ENCODE assay signal across 8 cellular contexts in the genomic region with DNA sequence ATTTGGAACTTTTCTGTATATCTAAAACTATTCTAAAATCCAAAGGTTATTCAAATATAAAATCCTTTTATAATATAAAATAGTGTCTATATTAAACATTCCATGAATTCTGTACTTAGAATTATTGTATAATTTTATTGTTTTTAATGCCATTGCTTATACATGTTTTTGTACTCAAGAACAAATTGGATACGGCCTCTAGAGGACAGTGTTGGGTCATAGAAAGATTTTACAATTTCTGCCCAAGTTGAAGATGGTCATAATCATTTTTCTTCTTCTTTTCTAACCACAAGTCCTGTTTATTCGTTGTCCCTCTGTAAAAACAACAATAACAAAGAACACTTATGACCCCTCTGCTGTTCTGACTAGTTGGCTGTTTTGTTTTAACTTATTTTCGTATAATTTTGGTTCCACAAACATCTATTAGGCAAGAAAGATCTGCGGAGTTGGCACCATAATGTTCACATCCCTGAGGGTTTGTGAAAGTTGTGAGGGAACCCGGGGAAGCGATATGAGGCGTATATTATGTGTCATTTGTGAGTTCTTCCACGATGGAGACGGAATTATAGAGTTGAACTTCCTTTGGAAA.
A peak's percentile ranks its signal among the peaks of the same experiment; 100 is the strongest.
DNase-seq lines count a peak whose midpoint lies in the region; ATAC-seq, FAIRE-seq and TF ChIP-seq lines count a peak whose summit lies in the region.

No MANE protein-coding gene starts in this region.

- H3K4me1 ChIP-seq in MM.1S (ENCODE audit: low read length) (no peaks in the 10 kb centered on the region), GM12878 (ENCODE audit: control insufficient read depth, insufficient read depth, low read length) (no peaks in the 10 kb centered on the region), mesendoderm (ENCODE audit: control insufficient read depth, low read depth, low read length) (no peaks in the 10 kb centered on the region)
- H3K4me1 ChIP-seq in CD8-positive, alpha-beta memory T cell (ENCODE audit: insufficient read depth, low read length), result no peaks in the 10 kb centered on the region

- TF ChIP-seq RAD21 in GM12878 (IDR thresholded peaks at IDR 0.05; ENCODE audit: insufficient read depth, low read depth, low read length), result peak; percentile 65

- H2BK120ac ChIP-seq in mesendoderm (ENCODE audit: low read depth, low read length), result peak overlapping the region; percentile 73

- H3K56ac ChIP-seq in mesendoderm (ENCODE audit: low read length), result no peak overlapping the region

- H3K9ac ChIP-seq in MM.1S (ENCODE audit: low read length), result no peak overlapping the region
- H3K9ac ChIP-seq in GM12878 (ENCODE audit: control insufficient read depth, insufficient read depth, low read length), result no peak overlapping the region
- H3K9ac ChIP-seq in mesendoderm (ENCODE audit: low read length), result no peak overlapping the region

- H3K4ac ChIP-seq in mesendoderm (ENCODE audit: low read depth, low read length), result peak overlapping the region; percentile 4

- DNase-seq in EL, result peak; percentile 53
- DNase-seq in MM.1S, result peak; percentile 32
- no peak for DNase-seq in GM12878 (ENCODE audit: low read depth, low spot score)
- DNase-seq in mesendoderm, result no peak
- DNase-seq in mesothelial cell of epicardium (ENCODE audit: low spot score in 2 of 2, unreplicated experiment in 2 of 2), result no peak
- DNase-seq in activated T-cell treated with anti-CD3 and anti-CD28 coated beads, Interleukin-2, amount 50 U/mL, for 1 hour, result no peak
- DNase-seq in CD8-positive, alpha-beta memory T cell, result no peak

- peaks cover 6% of the 10 kb centered on the region for H3K36me3 Mint-ChIP-seq in mesothelial cell of epicardium
- no peaks in the 10 kb centered on the region for H3K36me3 Mint-ChIP-seq in CD8-positive, alpha-beta memory T cell

- H2BK15ac ChIP-seq in mesendoderm (replicated peaks; ENCODE audit: low read depth), result no peak overlapping the region

- H3K9me3 ChIP-seq in MM.1S (replicated peaks; ENCODE audit: insufficient read depth, low read length) (no peaks in the 10 kb centered on the region), GM12878 (replicated peaks; ENCODE audit: control insufficient read depth, insufficient read depth, low read length) (no peaks in the 10 kb centered on the region)
- H3K9me3 ChIP-seq in CD8-positive, alpha-beta memory T cell (ENCODE audit: low read length), result no peaks in the 10 kb centered on the region

- FAIRE-seq in GM12878 (lab: Jason Lieb, UNC), result no peak

- no peaks in the 10 kb centered on the region for H3F3A ChIP-seq in MM.1S (ENCODE audit: insufficient read depth, low read length)

- no peaks in the 10 kb centered on the region for H3K79me2 ChIP-seq in MM.1S (ENCODE audit: low read length)
- no peaks in the 10 kb centered on the region for H3K79me2 ChIP-seq in GM12878 (ENCODE audit: control insufficient read depth, insufficient read depth, low read length)
- H3K79me2 ChIP-seq in mesendoderm (ENCODE audit: control insufficient read depth, insufficient read depth, low read length), result no peaks in the 10 kb centered on the region

- no peak for TF ChIP-seq EP300 in GM12878 (IDR thresholded peaks at IDR 0.05; ENCODE audit: borderline replicate concordance in 1 of 2, control insufficient read depth in 1 of 2, low read depth in 2 of 2, low read length in 2 of 2)

- H3K27me3 ChIP-seq in MM.1S (replicated peaks; ENCODE audit: insufficient read depth, low read length) (no peaks in the 10 kb centered on the region), GM12878 (replicated peaks in 1 of 2; ENCODE audit: control insufficient read depth in 2 of 2, insufficient read depth in 2 of 2, low read length in 1 of 2) (no peaks in the 10 kb centered on the region; a peak in 1 of 4 replicates), mesendoderm (ENCODE audit: insufficient read depth, low read length, poor library complexity) (no peaks in the 10 kb centered on the region)
- H3K27me3 ChIP-seq in CD8-positive, alpha-beta memory T cell (ENCODE audit: insufficient read depth, low read length, poor library complexity, severe bottlenecking), result peaks cover 3% of the 10 kb centered on the region

- RAD21 ChIA-PET in GM12878 (lab: Charles Lee; ENCODE audit: unreplicated experiment), result interaction anchor here (0.9 kb wide), 1 partner anchor 810 kb away, joined by 3 read pairs; no protein-coding TSS in a partner anchor

- H3K4me3 Mint-ChIP-seq in mesothelial cell of epicardium, result no peak overlapping the region
- H3K4me3 Mint-ChIP-seq in CD8-positive, alpha-beta memory T cell, result no peak overlapping the region

- H4K8ac ChIP-seq in mesendoderm (ENCODE audit: low read depth, low read length), result no peak overlapping the region

- WGBS in GM12878 (ENCODE audit: insufficient coverage, insufficient replicate concordance, low lambda C conversion rate, missing lambda C conversion rate), result 12% methylated on average over 9 of the region's 9 CpGs
- no CpG with 5 or more reads among the region's 9 CpGs for WGBS in mesendoderm (ENCODE audit: extremely low coverage, insufficient coverage, low lambda C conversion rate)

- SMC1A ChIA-PET in GM12878 (lab: Charles Lee; ENCODE audit: uncharacterized antibody, unreplicated experiment), result interaction anchor here (0.6 kb wide), 1 partner anchor 92 kb away, joined by 3 read pairs; no protein-coding TSS in a partner anchor

- peaks cover 13% of the 10 kb centered on the region for H3K9me3 Mint-ChIP-seq in mesothelial cell of epicardium
- H3K9me3 Mint-ChIP-seq in CD8-positive, alpha-beta memory T cell, result no peaks in the 10 kb centered on the region

- in situ Hi-C loops in GM12878 (cut with MboI), result loop anchor here (10.0 kb wide), 1 partner anchor 926 kb away; no protein-coding TSS in a partner anchor

- H2AK5ac ChIP-seq in mesendoderm (ENCODE audit: low read length), result no peak overlapping the region

- no peak overlapping the region for H3K27ac Mint-ChIP-seq in mesothelial cell of epicardium
- no peak overlapping the region for H3K27ac Mint-ChIP-seq in CD8-positive, alpha-beta memory T cell

- H3K4me2 ChIP-seq in MM.1S (ENCODE audit: low read depth, low read length), result no peak overlapping the region
- no peak overlapping the region for H3K4me2 ChIP-seq in GM12878 (ENCODE audit: control insufficient read depth, insufficient read depth)
- H3K4me2 ChIP-seq in mesendoderm (ENCODE audit: low read length), result no peak overlapping the region

- H3K9me2 ChIP-seq in MM.1S (replicated peaks; ENCODE audit: insufficient read depth, low read length), result no peaks in the 10 kb centered on the region

- ATAC-seq in GM12878 (no peak), HG02763 (IDR thresholded peaks at IDR 0.05; ENCODE audit: unreplicated experiment) (no peak)

- CTCF ChIA-PET in GM12878 (lab: Yijun Ruan, JAX), result interaction anchor here (1.2 kb wide), 1 partner anchor 22 kb away, joined by 3 read pairs; no protein-coding TSS in a partner anchor
- CTCF ChIA-PET in CD8-positive, alpha-beta memory T cell (lab: Charles Lee), result no interaction called here

- no peak overlapping the region for H3K23ac ChIP-seq in mesendoderm (ENCODE audit: low read length)

- H4K20me1 ChIP-seq in MM.1S (ENCODE audit: insufficient read depth, low read length) (no peaks in the 10 kb centered on the region), GM12878 (ENCODE audit: control insufficient read depth, insufficient read depth) (no peaks in the 10 kb centered on the region)

- no peak for TF ChIP-seq POLR2A in GM12878 (IDR thresholded peaks at IDR 0.05; ENCODE audit: low read depth, low read length)

- H2AFZ ChIP-seq in MM.1S (ENCODE audit: low read length) (no peak overlapping the region), GM12878 (ENCODE audit: control insufficient read depth, low read depth, low read length) (no peak overlapping the region)

- H3K4me1 Mint-ChIP-seq in mesothelial cell of epicardium, result peaks cover 7% of the 10 kb centered on the region
- H3K4me1 Mint-ChIP-seq in CD8-positive, alpha-beta memory T cell, result no peaks in the 10 kb centered on the region

- H3K27me3 Mint-ChIP-seq in mesothelial cell of epicardium (ENCODE audit: low read depth), result no peaks in the 10 kb centered on the region
- peaks cover 5% of the 10 kb centered on the region in 2 donors for H3K27me3 Mint-ChIP-seq in CD8-positive, alpha-beta memory T cell

- H2BK5ac ChIP-seq in mesendoderm (ENCODE audit: low read length), result no peak overlapping the region

- no peak overlapping the region for H3K18ac ChIP-seq in mesendoderm (ENCODE audit: low read length)

- no peak overlapping the region for H4K5ac ChIP-seq in mesendoderm (ENCODE audit: low read length)

- H3K27ac ChIP-seq in MM.1S (ENCODE audit: low read length), result no peak overlapping the region
- no peak overlapping the region for H3K27ac ChIP-seq in GM12878 (ENCODE audit: control insufficient read depth, insufficient read depth)
- H3K27ac ChIP-seq in mesendoderm (ENCODE audit: low read depth, low read length), result no peak overlapping the region
- no peak overlapping the region for H3K27ac ChIP-seq in CD8-positive, alpha-beta memory T cell (ENCODE audit: low read depth, low read length)

- H3K4me3 ChIP-seq in MM.1S (ENCODE audit: low read length) (no peak overlapping the region), GM12878 (no peak overlapping the region), mesendoderm (ENCODE audit: low read length) (no peak overlapping the region)
- H3K4me3 ChIP-seq in CD8-positive, alpha-beta memory T cell (ENCODE audit: low read length), result no peak overlapping the region

- POLR2A ChIA-PET in GM12878 (lab: Charles Lee), result no interaction called here
- POLR2A ChIA-PET in CD8-positive, alpha-beta memory T cell (lab: Charles Lee), result no interaction called here

- H3K36me3 ChIP-seq in MM.1S (replicated peaks; ENCODE audit: insufficient read depth, low read length) (no peaks in the 10 kb centered on the region), GM12878 (ENCODE audit: control insufficient read depth in 2 of 2, insufficient read depth in 2 of 2, low read length in 1 of 2) (no peaks in the 10 kb centered on the region), mesendoderm (ENCODE audit: control insufficient read depth, insufficient read depth, low read length) (no peaks in the 10 kb centered on the region)
- H3K36me3 ChIP-seq in CD8-positive, alpha-beta memory T cell (ENCODE audit: insufficient read depth, low read length), result no peaks in the 10 kb centered on the region

- no TSS peak for BruUV-seq in GM12878 (replicated peaks; lab: Mats Ljungman, UMichigan)

- intact Hi-C loops in GM12878 (cut with micrococcal nuclease; ENCODE audit: unreplicated experiment), result loop anchor here (5.0 kb wide), 1 partner anchor 923 kb away; no protein-coding TSS in a partner anchor

- TF ChIP-seq CTCF in MM.1S (IDR thresholded peaks at IDR 0.05; ENCODE audit: low read length) (peak; percentile 53), GM12878 (IDR thresholded peaks at IDR 0.05 in 2 of 3, conservative IDR thresholded peaks at IDR 0.05 in 1 of 3; ENCODE audit: control insufficient read depth in 2 of 3, extremely low read depth in 1 of 3, insufficient read depth in 1 of 3, low read depth in 3 of 3, low read length in 3 of 3) (peak; percentile 55 to 66 (median 60)), mesothelial cell of epicardium (IDR thresholded peaks at IDR 0.05; ENCODE audit: unreplicated experiment) (no peak)

- no peaks in the 10 kb centered on the region for H3K79me1 ChIP-seq in mesendoderm (ENCODE audit: low read length)

Comparison
In these comparisons a context has a peak if more than half of its experiments do, and no peak if none do; other contexts are left out.
1. DNase-seq: peak in EL (single experiment) and MM.1S (single experiment); none in GM12878 (single experiment), mesendoderm (single experiment), mesothelial cell of epicardium (0 of 2), activated T-cell treated with anti-CD3 and anti-CD28 coated beads, Interleukin-2, amount 50 U/mL, for 1 hour (single experiment) and CD8-positive, alpha-beta memory T cell (0 of 5).